Comparison of ENCODE assay signal across 8 cellular contexts in genomic region chr3:178671261-178672191, GRCh38.
DNase-seq lines count a peak whose midpoint lies in the region; ATAC-seq and TF ChIP-seq lines count a peak whose summit lies in the region.
"Had no signal": no experiment of that assay in that cellular context is flagged by ENCODE, and none has a peak within 500 bp of the region (broad histone marks: within the 10 kb centered on the region; RNA-seq: fewer than 3 reads in every experiment).

No MANE protein-coding gene starts in this region.

- H3K4me3 Mint-ChIP-seq in nephron, result peak overlapping the region in 1 of 3 experiments; percentile 10
- H3K4me3 Mint-ChIP-seq in activated CD4-positive, alpha-beta T cell treated with anti-CD3 and anti-CD28 coated beads for 36 hours, result no peak overlapping the region
- H3K4me3 Mint-ChIP-seq: stimulated activated naive CD8-positive, alpha-beta T cell treated with anti-CD3 and anti-CD28 coated beads, Interleukin-15, Interleukin-2, amounts not matched to agents 100 ng/mL and 50 ng/mL, for 24 hours had no signal

- H3K27me3 Mint-ChIP-seq in nephron (ENCODE audit: low read depth), result no peaks in the 10 kb centered on the region
- H3K27me3 Mint-ChIP-seq in activated CD4-positive, alpha-beta T cell treated with anti-CD3 and anti-CD28 coated beads for 36 hours, result no peaks in the 10 kb centered on the region
- H3K27me3 Mint-ChIP-seq: stimulated activated naive CD8-positive, alpha-beta T cell treated with anti-CD3 and anti-CD28 coated beads, Interleukin-15, Interleukin-2, amounts not matched to agents 100 ng/mL and 50 ng/mL, for 24 hours had no signal

- H3K27ac ChIP-seq in coronary artery, result no peak overlapping the region

- in situ Hi-C loops in astrocyte of the cerebellum (cut with HindIII; ENCODE audit: low sequenced_read_pairs), result no loop called here

- CTCF ChIA-PET in activated CD4-positive, alpha-beta T cell treated with anti-CD3 and anti-CD28 coated beads for 36 hours (lab: Charles Lee), result no interaction called here

- peaks cover 37% of the 10 kb centered on the region for H3K4me1 Mint-ChIP-seq in nephron
- H3K4me1 Mint-ChIP-seq in activated CD4-positive, alpha-beta T cell treated with anti-CD3 and anti-CD28 coated beads for 36 hours, result peaks cover 5% of the 10 kb centered on the region

- H3K36me3 Mint-ChIP-seq in nephron (ENCODE audit: low read depth), result no peaks in the 10 kb centered on the region
- H3K36me3 Mint-ChIP-seq in activated CD4-positive, alpha-beta T cell treated with anti-CD3 and anti-CD28 coated beads for 36 hours (ENCODE audit: low read depth), result no peaks in the 10 kb centered on the region

- intact Hi-C loops in activated CD4-positive, alpha-beta T cell treated with anti-CD3 and anti-CD28 coated beads for 36 hours (cut with DNase I, micrococcal nuclease), result no loop called here

- peak; percentile 46 for DNase-seq in astrocyte of the cerebellum (ENCODE audit: low read depth)
- DNase-seq in coronary artery (ENCODE audit: low spot score), result no peak
- DNase-seq in MV-4-11 (lab: John Stamatoyannopoulos, UW), result no peak
- DNase-seq in activated CD4-positive, alpha-beta T cell treated with anti-CD3 and anti-CD28 coated beads for 36 hours, result no peak

- H3K27ac Mint-ChIP-seq in nephron, result peak overlapping the region; percentile 17 to 78 (median 42)
- H3K27ac Mint-ChIP-seq in activated CD4-positive, alpha-beta T cell treated with anti-CD3 and anti-CD28 coated beads for 36 hours, result no peak overlapping the region
- H3K27ac Mint-ChIP-seq: stimulated activated naive CD8-positive, alpha-beta T cell treated with anti-CD3 and anti-CD28 coated beads, Interleukin-15, Interleukin-2, amounts not matched to agents 100 ng/mL and 50 ng/mL, for 24 hours had no signal

- ATAC-seq in GM19025 (IDR thresholded peaks at IDR 0.05; ENCODE audit: low read depth, unreplicated experiment), result peak; percentile 34
- peak; percentile 77 for ATAC-seq in HG02973 (IDR thresholded peaks at IDR 0.05; ENCODE audit: unreplicated experiment)
- ATAC-seq in activated CD4-positive, alpha-beta T cell treated with anti-CD3 and anti-CD28 coated beads for 36 hours, result no peak

- POLR2A ChIA-PET in activated CD4-positive, alpha-beta T cell treated with anti-CD3 and anti-CD28 coated beads for 36 hours (lab: Charles Lee), result no interaction called here

- TF ChIP-seq CTCF in astrocyte of the cerebellum (IDR thresholded peaks at IDR 0.05; ENCODE audit: low read depth, low read length, missing control alignments) (no peak), nephron (IDR thresholded peaks at IDR 0.05; ENCODE audit: unreplicated experiment in 3 of 3) (no peak), coronary artery (IDR thresholded peaks at IDR 0.05) (no peak)

- H3K4me3 ChIP-seq in astrocyte of the cerebellum (ENCODE audit: low read depth, low read length) (no peak overlapping the region), coronary artery (no peak overlapping the region)

- H3K9me3 Mint-ChIP-seq in nephron, result no peaks in the 10 kb centered on the region
- H3K9me3 Mint-ChIP-seq in activated CD4-positive, alpha-beta T cell treated with anti-CD3 and anti-CD28 coated beads for 36 hours (ENCODE audit: low read depth), result no peaks in the 10 kb centered on the region
- H3K9me3 Mint-ChIP-seq: stimulated activated naive CD8-positive, alpha-beta T cell treated with anti-CD3 and anti-CD28 coated beads, Interleukin-15, Interleukin-2, amounts not matched to agents 100 ng/mL and 50 ng/mL, for 24 hours had no signal
